Comparison of ENCODE assay signal across 8 cellular contexts in genomic region chr16:88857728-88858339, GRCh38. TPM values are rescaled to one million over a fixed set of nuclear protein-coding genes. Genes with fewer than 3 reads are reported as not detected.
DNase-seq lines count a peak whose midpoint lies in the region; ATAC-seq and TF ChIP-seq lines count a peak whose summit lies in the region.

No MANE protein-coding gene starts in this region.

- 15 to 16% methylated on average over 12 of the region's 12 CpGs for WGBS in lung, 2 donors

- H3K4me1 ChIP-seq in duodenal mucosa (ENCODE audit: control insufficient read depth in 1 of 2, insufficient read depth in 2 of 2, low read length in 2 of 2) (peaks cover 15 to 33% of the 10 kb centered on the region in 2 donors), lung (ENCODE audit: control insufficient read depth in 2 of 2, insufficient read depth in 2 of 2, low read length in 2 of 2) (peaks cover 0 to 16% of the 10 kb centered on the region in 2 donors)

- H3K4me3 ChIP-seq in duodenal mucosa (ENCODE audit: low read depth in 1 of 2, low read length in 2 of 2) (peak overlapping the region; percentile 88 to 99), lung (peak overlapping the region; percentile 95)

- H3K9me3 ChIP-seq in duodenal mucosa (ENCODE audit: control insufficient read depth in 1 of 2, low read length in 2 of 2): no peaks in the 10 kb centered on the region
- H3K9me3 ChIP-seq in lung (ENCODE audit: control insufficient read depth in 2 of 2, insufficient read depth in 1 of 2, low read length in 1 of 2): no peaks in the 10 kb centered on the region

- peak; percentile 52 for TF ChIP-seq CTCF in lung (IDR thresholded peaks at IDR 0.05; ENCODE audit: control extremely low read depth, extremely low read depth)

- ATAC-seq in GM21737 (IDR thresholded peaks at IDR 0.05; ENCODE audit: unreplicated experiment) (peak; percentile 32), lung (ENCODE audit: insufficient read depth, low FRiP score) (peak; percentile 32), GM21786 (IDR thresholded peaks at IDR 0.05; ENCODE audit: unreplicated experiment) (no peak)

- H3K9ac ChIP-seq in duodenal mucosa (ENCODE audit: low read depth in 1 of 2, low read length in 2 of 2): peak overlapping the region; percentile 81 to 92

- no peaks in the 10 kb centered on the region for H3K27me3 ChIP-seq in duodenal mucosa (ENCODE audit: control insufficient read depth in 1 of 2, insufficient read depth in 2 of 2, low read length in 2 of 2)
- no peaks in the 10 kb centered on the region for H3K27me3 ChIP-seq in lung (ENCODE audit: control insufficient read depth, insufficient read depth)

- no peak overlapping the region for H3K27ac ChIP-seq in duodenal mucosa (ENCODE audit: low read depth, low read length)
- peak overlapping the region in 1 of 2 donors; percentile 84 for H3K27ac ChIP-seq in lung (ENCODE audit: low read depth in 1 of 2, low read length in 1 of 2)

- DNase-seq in DMS53 (lab: John Stamatoyannopoulos, UW) (peak; percentile 76), NCI-H2171 treated with DMSO at 0.1 percent for 48 hours (lab: John Stamatoyannopoulos, UW) (peak; percentile 34), lung (ENCODE audit: low spot score) (peak; percentile 69)
- DNase-seq in activated CD4-positive, alpha-beta T cell treated with anti-CD3 and anti-CD28 coated beads, Interleukin-2, amount 50 U/mL, for 24 hours (ENCODE audit: low read depth in 1 of 2, low spot score in 1 of 2): peak; percentile 45 to 61
- peak; percentile 40 to 60 (median 53) for DNase-seq in stimulated activated CD4-positive, alpha-beta T cell treated with anti-CD3 and anti-CD28 coated beads, TNF-alpha, amount 100 ng/mL, for 1 hour (ENCODE audit: low read depth in 3 of 3, low spot score in 1 of 3)

- H3K36me3 ChIP-seq in duodenal mucosa (ENCODE audit: control insufficient read depth in 1 of 2, insufficient read depth in 2 of 2, low read length in 2 of 2): peaks cover 13 to 38% of the 10 kb centered on the region in 2 donors
- H3K36me3 ChIP-seq in lung (ENCODE audit: control insufficient read depth in 2 of 2, insufficient read depth in 2 of 2, low read length in 2 of 2): peaks cover 0 to 30% of the 10 kb centered on the region in 2 donors

RNA-seq across cellular contexts. Expression of gene TRAPPC2L, which starts 0.9 kb away (rescaled TPM):
- 10 to 100 TPM; 34.2 to 55.4 TPM for total RNA-seq in lung
- 100 to 1,000 TPM in 1 of 2 donors, 10 to 100 TPM in 1; 41.5 to 106 TPM for polyA plus RNA-seq in lung

RNA-seq across cellular contexts. Expression of gene GALNS, which starts 1.1 kb away (rescaled TPM):
- 10 to 100 TPM; 33.6 to 61.9 TPM for total RNA-seq in lung
- 10 to 100 TPM; 21.4 to 26.9 TPM for polyA plus RNA-seq in lung

RNA-seq across cellular contexts. Expression of gene PABPN1L, which starts 8.6 kb away (rescaled TPM):
- not detected for total RNA-seq in lung
- polyA plus RNA-seq in lung: under 1 TPM; 0.03 to 0.22 TPM

RNA-seq across cellular contexts. Expression of gene APRT, which starts 46.1 kb away (rescaled TPM):
- total RNA-seq in lung: 100 to 1,000 TPM in 1 of 2 donors, 10 to 100 TPM in 1; 44.2 to 196 TPM
- 100 to 1,000 TPM; 157 to 260 TPM for polyA plus RNA-seq in lung

RNA-seq across cellular contexts. Expression of gene CDT1, which starts 54.2 kb away (rescaled TPM):
- 1 to 10 TPM; 3.0 to 5.8 TPM for total RNA-seq in lung
- polyA plus RNA-seq in lung: 1 to 10 TPM; 2.0 to 3.6 TPM
